22 cellular contexts compared by ENCODE assay signal in the genomic region with DNA sequence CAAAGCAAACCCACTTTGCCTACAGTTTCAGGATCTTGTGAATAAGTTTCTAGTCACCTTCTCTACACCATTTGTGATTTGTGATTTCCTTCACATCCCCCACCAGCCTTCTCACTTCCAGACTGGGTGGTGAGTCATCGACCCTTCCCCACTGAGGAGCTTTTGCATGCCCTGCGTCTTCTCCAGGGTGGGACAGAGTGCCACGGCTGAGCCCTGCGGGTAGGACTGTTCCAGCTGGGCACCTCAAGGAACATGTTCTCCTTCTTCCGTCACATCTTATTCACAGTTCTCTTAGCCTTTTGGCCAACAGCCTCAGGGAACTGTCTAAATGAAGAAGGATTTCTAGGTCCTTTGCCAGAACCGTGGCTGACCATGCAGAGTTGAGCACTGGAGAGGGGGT.
DNase-seq lines count a peak whose midpoint lies in the region; ATAC-seq, FAIRE-seq and TF ChIP-seq lines count a peak whose summit lies in the region.
"Had no signal": no experiment of that assay in that cellular context is flagged by ENCODE, and none has a peak within 500 bp of the region (broad histone marks: within the 10 kb centered on the region; RNA-seq: fewer than 3 reads in every experiment).

No MANE protein-coding gene starts in this region.

- no peak overlapping the region for H3K27ac ChIP-seq in HCT116 (ENCODE audit: low read depth, low read length)
- H3K27ac ChIP-seq in astrocyte (ENCODE audit: low read depth, low read length): no peak overlapping the region
- H3K27ac ChIP-seq in thyroid gland: no peak overlapping the region
- H3K27ac ChIP-seq: body of pancreas, HL-60, transverse colon had no signal

- CTCF ChIA-PET in HCT116 (lab: Charles Lee): no interaction called here

- no peaks in the 10 kb centered on the region for H3K36me3 ChIP-seq in HCT116 (ENCODE audit: control insufficient read depth in 1 of 2, insufficient read depth in 2 of 2, low read length in 2 of 2)
- H3K36me3 ChIP-seq in astrocyte (ENCODE audit: insufficient read depth, low read length): no peaks in the 10 kb centered on the region
- H3K36me3 ChIP-seq in thyroid gland: no peaks in the 10 kb centered on the region
- H3K36me3 ChIP-seq: transverse colon had no signal

- ATAC-seq in HCT116 (no peak), GM19351 (IDR thresholded peaks at IDR 0.05; ENCODE audit: unreplicated experiment) (no peak)
- ATAC-seq: activated naive CD4-positive, alpha-beta T cell treated with anti-CD3 and anti-CD28 coated beads, Interleukin-2, amount 50 U/mL, for 72 hours; body of pancreas had no signal

- H4K20me1 ChIP-seq in HCT116 (ENCODE audit: insufficient read depth) (no peaks in the 10 kb centered on the region), astrocyte (ENCODE audit: insufficient read depth, low read length) (no peaks in the 10 kb centered on the region)

- intact Hi-C loops in HCT116 (cut with micrococcal nuclease): no loop called here
- intact Hi-C loops in thyroid gland (cut with DNase I): no loop called here

- no peak overlapping the region for H3K4me3 Mint-ChIP-seq in astrocyte (ENCODE audit: unreplicated experiment)
- H3K4me3 Mint-ChIP-seq: B cell had no signal

- H3K27me3 Mint-ChIP-seq in astrocyte (ENCODE audit: low read depth, unreplicated experiment): peaks cover 9% of the 10 kb centered on the region

- H3K9ac ChIP-seq in HCT116 (ENCODE audit: low read length) (no peak overlapping the region), astrocyte (ENCODE audit: low read length) (no peak overlapping the region)

- no peak for TF ChIP-seq RAD21 in HCT116 (IDR thresholded peaks at IDR 0.05; ENCODE audit: low read depth)

- H3K4me1 Mint-ChIP-seq in astrocyte (ENCODE audit: low read depth, unreplicated experiment): peaks cover 38% of the 10 kb centered on the region

- no peak for DNase-seq in HCT116 (ENCODE audit: low read depth, low spot score)
- peak; percentile 26 for DNase-seq in astrocyte (ENCODE audit: low read depth)
- DNase-seq in fibroblast of pulmonary artery (ENCODE audit: low read depth): peak; percentile 7
- DNase-seq in thyroid gland: peak; percentile 14 to 18
- no peak for DNase-seq in HTR-8/SVneo (ENCODE audit: insufficient read length, low spot score)
- DNase-seq in stimulated activated CD4-positive, alpha-beta T cell treated with anti-CD3 and anti-CD28 coated beads, Interleukin-1b, Interleukin-23, amount 100 ng/mL, for 48 hours: no peak
- DNase-seq: body of pancreas; Caco-2; cortex of kidney; foreskin melanocyte; NCI-H1694; NCI-H2227 treated with DMSO at 0.1 percent for 48 hours; NCI-H82; SIG-M5; stimulated activated naive CD4-positive, alpha-beta T cell; transverse colon had no signal

- POLR2A ChIA-PET in HCT116 (lab: Charles Lee): no interaction called here

- no peak overlapping the region for H3K27ac Mint-ChIP-seq in astrocyte (ENCODE audit: unreplicated experiment)
- H3K27ac Mint-ChIP-seq: activated naive CD4-positive, alpha-beta T cell treated with anti-CD3 and anti-CD28 coated beads, Interleukin-2, amount 50 U/mL, for 72 hours; B cell; progenitor cell of endocrine pancreas had no signal

- RAD21 ChIA-PET in HCT116 (lab: Charles Lee; ENCODE audit: low non-redundant PET in 1 of 2, low total read pairs in 2 of 2, uncharacterized antibody in 2 of 2, unreplicated experiment in 2 of 2): no interaction called here

- no TSS peak for BruUV-seq in HCT116 (replicated peaks; lab: Mats Ljungman, UMichigan)

- TF ChIP-seq POLR2A in HCT116 (IDR thresholded peaks at IDR 0.05; ENCODE audit: borderline replicate concordance, extremely low read depth, insufficient read depth, insufficient read length): no peak
- no peak for TF ChIP-seq POLR2A in thyroid gland (IDR thresholded peaks at IDR 0.05)

- H3K4me2 ChIP-seq in HCT116 (ENCODE audit: low read length) (peak overlapping the region; percentile 3; the same call in 1 of the 2 replicates), astrocyte (ENCODE audit: low read length) (peak overlapping the region; percentile 7)

- H3K36me3 Mint-ChIP-seq in astrocyte (ENCODE audit: low read depth, unreplicated experiment): no peaks in the 10 kb centered on the region
- H3K36me3 Mint-ChIP-seq: activated naive CD4-positive, alpha-beta T cell treated with anti-CD3 and anti-CD28 coated beads, Interleukin-2, amount 50 U/mL, for 72 hours had no signal

- H3K9me2 ChIP-seq in HCT116 (ENCODE audit: insufficient read depth): no peaks in the 10 kb centered on the region

- peaks cover 18 to 41% of the 10 kb centered on the region in 2 experiments for H3K4me1 ChIP-seq in HCT116 (ENCODE audit: control insufficient read depth in 1 of 2, insufficient read depth in 2 of 2, low read length in 2 of 2)
- H3K4me1 ChIP-seq in astrocyte (ENCODE audit: insufficient read depth, low read length): peaks cover 16% of the 10 kb centered on the region
- no peaks in the 10 kb centered on the region for H3K4me1 ChIP-seq in thyroid gland
- H3K4me1 ChIP-seq: body of pancreas, Caco-2, transverse colon had no signal

- H3K9me3 ChIP-seq in HCT116 (ENCODE audit: control insufficient read depth in 1 of 2, insufficient read depth in 1 of 2, low read depth in 1 of 2, low read length in 2 of 2) (no peaks in the 10 kb centered on the region), astrocyte (ENCODE audit: insufficient read depth, low read depth, low read length) (no peaks in the 10 kb centered on the region), thyroid gland (no peaks in the 10 kb centered on the region)
- H3K9me3 ChIP-seq: body of pancreas, Caco-2, transverse colon had no signal

- H3K4me3 ChIP-seq in HCT116 (replicated peaks in 1 of 2; ENCODE audit: low read depth in 1 of 2, low read length in 2 of 2) (no peak overlapping the region), astrocyte (ENCODE audit: insufficient read depth, low read depth, low read length) (no peak overlapping the region), fibroblast of pulmonary artery (replicated peaks; ENCODE audit: low read depth, low read length) (no peak overlapping the region), thyroid gland (replicated peaks in 1 of 3) (no peak overlapping the region)
- H3K4me3 ChIP-seq: body of pancreas, transverse colon had no signal

- TF ChIP-seq CTCF in HCT116 (IDR thresholded peaks at IDR 0.05 in 2 of 3, conservative IDR thresholded peaks at IDR 0.05 in 1 of 3; ENCODE audit: borderline replicate concordance in 1 of 3, insufficient read depth in 1 of 3, low read depth in 2 of 3, low read length in 2 of 3) (no peak), astrocyte (IDR thresholded peaks at IDR 0.05; ENCODE audit: insufficient read depth, low read depth, low read length) (no peak), fibroblast of pulmonary artery (IDR thresholded peaks at IDR 0.05; ENCODE audit: low read length, missing control alignments) (no peak), thyroid gland (IDR thresholded peaks at IDR 0.05) (no peak)

- no peaks in the 10 kb centered on the region for H3K79me2 ChIP-seq in HCT116 (ENCODE audit: insufficient read depth, low read length)
- H3K79me2 ChIP-seq in astrocyte (ENCODE audit: insufficient read depth, low read length): no peaks in the 10 kb centered on the region

- H3K27me3 ChIP-seq in HCT116 (ENCODE audit: insufficient read depth, low read length) (no peaks in the 10 kb centered on the region), astrocyte (ENCODE audit: insufficient read depth, low read length) (peaks cover 3% of the 10 kb centered on the region), thyroid gland (no peaks in the 10 kb centered on the region)
- H3K27me3 ChIP-seq: body of pancreas had no signal

- peaks cover 2% of the 10 kb centered on the region for H3K9me3 Mint-ChIP-seq in astrocyte (ENCODE audit: unreplicated experiment)
- H3K9me3 Mint-ChIP-seq: activated naive CD4-positive, alpha-beta T cell treated with anti-CD3 and anti-CD28 coated beads, Interleukin-2, amount 50 U/mL, for 72 hours had no signal

- WGBS in thyroid gland, 2 donors: 40 to 46% methylated on average over 6 of the region's 6 CpGs

- H2AFZ ChIP-seq in HCT116 (ENCODE audit: low read depth, low read length, poor library complexity, severe bottlenecking) (no peak overlapping the region), astrocyte (ENCODE audit: low read depth, low read length) (no peak overlapping the region)

- FAIRE-seq in astrocyte (lab: Jason Lieb, UNC) (no peak), HTR-8/SVneo (lab: Jason Lieb, UNC) (no peak)
- FAIRE-seq: TTC549 had no signal

TF ChIP-seq in HCT116, 20 proteins besides CTCF, POLR2A, EP300 and RAD21:
- no peak for TF ChIP-seq YY1 (IDR thresholded peaks at IDR 0.05; ENCODE audit: extremely low read depth, insufficient replicate concordance, low read depth, low read length)

Comparison
In these comparisons a context has a peak if more than half of its experiments do, and no peak if none do; other contexts are left out.
1. DNase-seq: peak in astrocyte (single experiment), fibroblast of pulmonary artery (single experiment) and thyroid gland (2 of 2); none in HCT116 (single experiment), HTR-8/SVneo (single experiment) and stimulated activated CD4-positive, alpha-beta T cell treated with anti-CD3 and anti-CD28 coated beads, Interleukin-1b, Interleukin-23, amount 100 ng/mL, for 48 hours (single experiment).